8 cellular contexts compared by ENCODE assay signal in the genomic region with DNA sequence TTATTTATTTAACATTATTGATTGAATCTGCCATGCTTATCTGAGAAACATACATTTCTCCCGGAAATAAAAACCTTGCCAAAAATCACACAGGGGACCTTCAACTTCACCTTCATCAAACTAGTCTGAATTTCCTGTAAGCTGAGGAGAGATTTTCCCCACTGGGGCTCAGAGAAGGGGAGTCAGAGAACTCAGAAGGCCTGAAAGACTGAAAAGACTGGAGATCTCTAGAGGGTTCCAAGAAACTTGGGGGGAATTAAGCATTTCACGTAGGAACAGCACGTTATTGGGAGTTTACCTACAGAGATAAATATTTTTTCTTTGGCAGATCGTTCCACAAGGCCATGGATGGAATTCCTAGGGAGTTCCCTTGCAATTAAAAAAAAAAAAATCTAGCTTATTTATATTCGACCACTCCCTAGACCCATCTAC. TPM values are rescaled to one million over a fixed set of nuclear protein-coding genes. Genes with fewer than 3 reads are reported as not detected.
DNase-seq lines count a peak whose midpoint lies in the region; ATAC-seq, FAIRE-seq and TF ChIP-seq lines count a peak whose summit lies in the region.

No MANE protein-coding gene starts in this region.

- H3K27ac ChIP-seq in OCI-LY7 (ENCODE audit: low read depth, low read length, poor library complexity, severe bottlenecking) (peak overlapping the region; percentile 58), pancreas (peak overlapping the region; percentile 80 to 92 (median 82))

- no peaks in the 10 kb centered on the region for H4K20me1 ChIP-seq in OCI-LY7 (ENCODE audit: insufficient read depth, low read length)

- CTCF ChIA-PET in OCI-LY7 (lab: Charles Lee; ENCODE audit: unreplicated experiment), result interaction anchor here (0.6 kb wide), 1 partner anchor 382 kb away, joined by 3 read pairs; no protein-coding TSS in a partner anchor

- H3K4me2 ChIP-seq in OCI-LY7 (ENCODE audit: low read length), result peak overlapping the region; percentile 76

- H3K36me3 ChIP-seq in OCI-LY7 (ENCODE audit: insufficient read depth, low read length) (peaks cover 25% of the 10 kb centered on the region), pancreas (peaks cover 0 to 11% (median 6%) of the 10 kb centered on the region in 3 donors)

- intact Hi-C loops in OCI-LY7 (cut with micrococcal nuclease; ENCODE audit: unreplicated experiment), result loop anchor here (2.0 to 5.0 kb wide), 2 partner anchors 108 to 320 kb away; partner anchors contain the start of genes BPTF and KPNA2
- intact Hi-C loops in pancreas (cut with DNase I), result no loop called here

- TF ChIP-seq CTCF in GM12875 (IDR thresholded peaks at IDR 0.05; ENCODE audit: borderline replicate concordance, insufficient read depth, low read depth, low read length) (no peak), OCI-LY7 (conservative IDR thresholded peaks at IDR 0.05; ENCODE audit: low read length) (no peak), epithelial cell of esophagus (IDR thresholded peaks at IDR 0.05; ENCODE audit: insufficient read depth, low read depth, low read length, missing control alignments) (no peak), pancreas (IDR thresholded peaks at IDR 0.05) (no peak)

- no peaks in the 10 kb centered on the region for H3K9me2 ChIP-seq in OCI-LY7 (ENCODE audit: insufficient read depth, low read length)

- FAIRE-seq in pancreas (lab: Jason Lieb, UNC) (no peak), GM12891 (lab: Jason Lieb, UNC) (no peak)

- peaks cover 27% of the 10 kb centered on the region for H3K4me1 ChIP-seq in OCI-LY7 (ENCODE audit: insufficient read depth, low read length, poor library complexity, severe bottlenecking)
- peaks cover 7 to 12% (median 10%) of the 10 kb centered on the region in 3 donors for H3K4me1 ChIP-seq in pancreas

- ATAC-seq in pancreas (peak; percentile 1 to 23 (median 13)), GM19455 (IDR thresholded peaks at IDR 0.05; ENCODE audit: unreplicated experiment) (no peak)

- no peaks in the 10 kb centered on the region for H3K27me3 ChIP-seq in pancreas

- no peak for TF ChIP-seq POLR2A in GM12891 (IDR thresholded peaks at IDR 0.05; ENCODE audit: low read depth, low read length)

- POLR2A ChIA-PET in OCI-LY7 (lab: Charles Lee), result interaction anchor here (0.9 to 1.7 kb wide), 5 partner anchors 9 to 153 kb away, joined by 3 to 6 read pairs (median 3); no protein-coding TSS in a partner anchor

- no peaks in the 10 kb centered on the region; the same call in 1 of the 2 replicates for H3K9me3 ChIP-seq in OCI-LY7 (ENCODE audit: low read length)
- no peaks in the 10 kb centered on the region for H3K9me3 ChIP-seq in pancreas

- peaks cover 48% of the 10 kb centered on the region for H3K79me2 ChIP-seq in OCI-LY7 (ENCODE audit: insufficient read depth, low read depth, low read length)

- peak overlapping the region; percentile 50 for H3K4me3 ChIP-seq in GM12875 (ENCODE audit: low read depth, low read length)
- H3K4me3 ChIP-seq in OCI-LY7 (ENCODE audit: low read depth, low read length, poor library complexity, severe bottlenecking), result peak overlapping the region; percentile 84
- H3K4me3 ChIP-seq in epithelial cell of esophagus (ENCODE audit: low read length), result peak overlapping the region; percentile 100
- peak overlapping the region; percentile 34 to 89 (median 77) for H3K4me3 ChIP-seq in pancreas

- TSS peak; percentile 99 for BruUV-seq in OCI-LY7 (replicated peaks; lab: Mats Ljungman, UMichigan)

- 0% methylated on average over 5 of the region's 5 CpGs for WGBS in pancreas, 2 donors

- DNase-seq in OCI-LY7 (ENCODE audit: low spot score), result no peak
- DNase-seq in epithelial cell of esophagus (ENCODE audit: low read depth), result no peak
- DNase-seq in pancreas, result peak in 2 of 6 donors; percentile 27 to 31
- no peak for DNase-seq in NOMO-1 treated with DMSO at 0.1 percent for 48 hours (lab: John Stamatoyannopoulos, UW; ENCODE audit: unreplicated experiment)
- no peak for DNase-seq in GOT3 (lab: John Stamatoyannopoulos, UW)
- DNase-seq in GM12891 (ENCODE audit: insufficient read length, low spot score), result no peak

- peak overlapping the region; percentile 41; the same call in 1 of the 2 replicates for H2AFZ ChIP-seq in OCI-LY7 (ENCODE audit: low read length)

TF ChIP-seq in GM12891, 5 proteins besides CTCF, POLR2A, EP300 and RAD21:
- no peak for TF ChIP-seq SPI1 (IDR thresholded peaks at IDR 0.05; ENCODE audit: low read depth, low read length)
- TF ChIP-seq PAX5 (IDR thresholded peaks at IDR 0.05; ENCODE audit: insufficient read depth, low read length, severe bottlenecking), result no peak
- no peak for TF ChIP-seq POU2F2 (IDR thresholded peaks at IDR 0.05; ENCODE audit: low read depth, low read length)
- TF ChIP-seq TAF1 (IDR thresholded peaks at IDR 0.05; ENCODE audit: low read depth, low read length), result no peak
- TF ChIP-seq POLR2AphosphoS5 (IDR thresholded peaks at IDR 0.05; ENCODE audit: low read depth, low read length), result no peak
TF ChIP-seq in GM12891: peak in this region for 0.

RNA-seq across cellular contexts. Expression of gene NOL11, which starts 0.5 kb away (rescaled TPM):
- total RNA-seq in OCI-LY7 (2014; rRNA removed; shearing (Covaris generic)), result 49.4 and 65.5 TPM in 2 replicates
- total RNA-seq in OCI-LY7 (2022), result 61.5 and 64.9 TPM in 2 replicates
- 10 to 100 TPM in 5 of 6 donors, 1 to 10 TPM in 1; 8.3 to 19.1 (median 13.3) TPM for total RNA-seq in pancreas
- 10 to 100 TPM; 19.7 to 28.0 TPM for polyA plus RNA-seq in pancreas
- polyA plus RNA-seq in GM12891 (2012; ENCODE audit: low read depth, missing spikeins), result 29.6 TPM

Comparison
In these comparisons a context has a peak if more than half of its experiments do, and no peak if none do; other contexts are left out.
1. H3K4me3 ChIP-seq: peak in every context shown above with its lines; median percentile 100 in epithelial cell of esophagus; 84 in OCI-LY7; 77 in pancreas; 50 in GM12875.